ENCODE assay signal across 1 cellular context in the genomic region with DNA sequence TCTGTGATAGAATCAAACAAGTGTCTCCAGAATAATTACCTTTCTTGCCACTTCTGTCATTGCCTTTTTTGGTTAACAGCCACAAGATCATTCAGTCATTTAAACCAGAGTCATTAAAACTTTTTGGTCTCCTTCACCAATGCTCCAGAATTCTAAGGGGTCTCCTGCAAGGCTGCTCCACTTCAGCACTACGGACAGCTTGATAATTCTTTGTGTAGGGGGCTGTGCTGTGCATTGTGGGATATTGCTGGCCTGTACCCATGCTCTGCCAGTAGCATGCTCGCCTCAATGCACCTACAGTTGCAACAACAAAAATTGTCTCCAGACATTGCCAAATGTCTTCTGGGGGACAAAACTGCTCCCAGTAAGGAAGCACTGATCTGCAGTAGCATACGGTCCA.
TF ChIP-seq lines count a peak whose summit lies in the region.

No MANE protein-coding gene starts in this region.

TF ChIP-seq in HCT116, 20 proteins besides CTCF, POLR2A, EP300 and RAD21:
- TF ChIP-seq, protein P1, sequence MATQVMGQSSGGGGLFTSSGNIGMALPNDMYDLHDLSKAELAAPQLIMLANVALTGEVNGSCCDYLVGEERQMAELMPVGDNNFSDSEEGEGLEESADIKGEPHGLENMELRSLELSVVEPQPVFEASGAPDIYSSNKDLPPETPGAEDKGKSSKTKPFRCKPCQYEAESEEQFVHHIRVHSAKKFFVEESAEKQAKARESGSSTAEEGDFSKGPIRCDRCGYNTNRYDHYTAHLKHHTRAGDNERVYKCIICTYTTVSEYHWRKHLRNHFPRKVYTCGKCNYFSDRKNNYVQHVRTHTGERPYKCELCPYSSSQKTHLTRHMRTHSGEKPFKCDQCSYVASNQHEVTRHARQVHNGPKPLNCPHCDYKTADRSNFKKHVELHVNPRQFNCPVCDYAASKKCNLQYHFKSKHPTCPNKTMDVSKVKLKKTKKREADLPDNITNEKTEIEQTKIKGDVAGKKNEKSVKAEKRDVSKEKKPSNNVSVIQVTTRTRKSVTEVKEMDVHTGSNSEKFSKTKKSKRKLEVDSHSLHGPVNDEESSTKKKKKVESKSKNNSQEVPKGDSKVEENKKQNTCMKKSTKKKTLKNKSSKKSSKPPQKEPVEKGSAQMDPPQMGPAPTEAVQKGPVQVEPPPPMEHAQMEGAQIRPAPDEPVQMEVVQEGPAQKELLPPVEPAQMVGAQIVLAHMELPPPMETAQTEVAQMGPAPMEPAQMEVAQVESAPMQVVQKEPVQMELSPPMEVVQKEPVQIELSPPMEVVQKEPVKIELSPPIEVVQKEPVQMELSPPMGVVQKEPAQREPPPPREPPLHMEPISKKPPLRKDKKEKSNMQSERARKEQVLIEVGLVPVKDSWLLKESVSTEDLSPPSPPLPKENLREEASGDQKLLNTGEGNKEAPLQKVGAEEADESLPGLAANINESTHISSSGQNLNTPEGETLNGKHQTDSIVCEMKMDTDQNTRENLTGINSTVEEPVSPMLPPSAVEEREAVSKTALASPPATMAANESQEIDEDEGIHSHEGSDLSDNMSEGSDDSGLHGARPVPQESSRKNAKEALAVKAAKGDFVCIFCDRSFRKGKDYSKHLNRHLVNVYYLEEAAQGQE (IDR thresholded peaks at IDR 0.05; ENCODE audit: low read depth), result peak; percentile 17; the same call in 1 of the 2 replicates
- TF ChIP-seq ELF1 (IDR thresholded peaks at IDR 0.05; ENCODE audit: borderline replicate concordance, low read depth), result no peak
